ENCODE assay signal across 1 cellular context in the genomic region with DNA sequence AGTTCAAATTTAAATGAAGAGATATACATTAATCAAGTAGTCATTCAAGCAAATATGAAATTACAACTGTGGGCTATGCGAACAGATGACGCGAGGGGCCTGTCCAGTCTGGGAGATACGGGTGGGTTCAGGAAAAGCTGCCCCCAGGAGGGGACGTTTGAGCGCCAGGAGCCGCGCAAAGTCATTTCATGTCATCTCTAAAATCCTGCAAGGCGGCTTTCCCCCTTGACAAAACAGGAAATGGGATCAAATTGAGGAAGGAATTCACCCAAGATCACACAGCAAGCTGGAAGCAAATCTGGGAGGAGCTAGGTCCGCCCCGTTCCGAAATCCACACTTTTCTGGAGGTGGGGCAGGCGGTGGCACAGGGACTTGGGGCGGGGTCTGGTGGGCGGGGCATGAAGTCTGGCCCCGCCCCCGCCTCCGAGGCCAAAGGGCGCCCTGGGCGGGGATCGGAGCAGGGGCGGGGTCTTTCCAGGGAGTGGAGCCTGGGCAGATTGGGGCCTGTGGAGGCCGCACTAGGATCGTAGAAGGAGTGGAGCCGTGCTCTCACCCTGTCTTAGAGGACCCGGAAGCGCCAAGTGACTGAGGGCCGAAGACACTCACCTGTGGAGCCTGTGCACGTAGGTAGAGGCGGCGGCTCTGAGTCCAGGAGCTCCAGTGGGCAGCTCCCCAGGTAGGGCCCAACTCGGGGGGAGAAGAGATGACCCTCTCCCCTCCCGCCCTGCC.
TF ChIP-seq lines count a peak whose summit lies in the region.

A gene with protein sequence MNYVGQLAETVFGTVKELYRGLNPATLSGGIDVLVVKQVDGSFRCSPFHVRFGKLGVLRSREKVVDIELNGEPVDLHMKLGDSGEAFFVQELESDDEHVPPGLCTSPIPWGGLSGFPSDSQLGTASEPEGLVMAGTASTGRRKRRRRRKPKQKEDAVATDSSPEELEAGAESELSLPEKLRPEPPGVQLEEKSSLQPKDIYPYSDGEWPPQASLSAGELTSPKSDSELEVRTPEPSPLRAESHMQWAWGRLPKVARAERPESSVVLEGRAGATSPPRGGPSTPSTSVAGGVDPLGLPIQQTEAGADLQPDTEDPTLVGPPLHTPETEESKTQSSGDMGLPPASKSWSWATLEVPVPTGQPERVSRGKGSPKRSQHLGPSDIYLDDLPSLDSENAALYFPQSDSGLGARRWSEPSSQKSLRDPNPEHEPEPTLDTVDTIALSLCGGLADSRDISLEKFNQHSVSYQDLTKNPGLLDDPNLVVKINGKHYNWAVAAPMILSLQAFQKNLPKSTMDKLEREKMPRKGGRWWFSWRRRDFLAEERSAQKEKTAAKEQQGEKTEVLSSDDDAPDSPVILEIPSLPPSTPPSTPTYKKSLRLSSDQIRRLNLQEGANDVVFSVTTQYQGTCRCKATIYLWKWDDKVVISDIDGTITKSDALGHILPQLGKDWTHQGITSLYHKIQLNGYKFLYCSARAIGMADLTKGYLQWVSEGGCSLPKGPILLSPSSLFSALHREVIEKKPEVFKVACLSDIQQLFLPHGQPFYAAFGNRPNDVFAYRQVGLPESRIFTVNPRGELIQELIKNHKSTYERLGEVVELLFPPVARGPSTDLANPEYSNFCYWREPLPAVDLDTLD (plus strand): TSS at position 495 of the 729 bp plus-strand sequence. CDS start 4,983 bp downstream, outside the sequence.

TF ChIP-seq in HepG2, 621 proteins besides CTCF, POLR2A, EP300 and RAD21 (continued from another document and continues in another):
- TF ChIP-seq, protein P1, sequence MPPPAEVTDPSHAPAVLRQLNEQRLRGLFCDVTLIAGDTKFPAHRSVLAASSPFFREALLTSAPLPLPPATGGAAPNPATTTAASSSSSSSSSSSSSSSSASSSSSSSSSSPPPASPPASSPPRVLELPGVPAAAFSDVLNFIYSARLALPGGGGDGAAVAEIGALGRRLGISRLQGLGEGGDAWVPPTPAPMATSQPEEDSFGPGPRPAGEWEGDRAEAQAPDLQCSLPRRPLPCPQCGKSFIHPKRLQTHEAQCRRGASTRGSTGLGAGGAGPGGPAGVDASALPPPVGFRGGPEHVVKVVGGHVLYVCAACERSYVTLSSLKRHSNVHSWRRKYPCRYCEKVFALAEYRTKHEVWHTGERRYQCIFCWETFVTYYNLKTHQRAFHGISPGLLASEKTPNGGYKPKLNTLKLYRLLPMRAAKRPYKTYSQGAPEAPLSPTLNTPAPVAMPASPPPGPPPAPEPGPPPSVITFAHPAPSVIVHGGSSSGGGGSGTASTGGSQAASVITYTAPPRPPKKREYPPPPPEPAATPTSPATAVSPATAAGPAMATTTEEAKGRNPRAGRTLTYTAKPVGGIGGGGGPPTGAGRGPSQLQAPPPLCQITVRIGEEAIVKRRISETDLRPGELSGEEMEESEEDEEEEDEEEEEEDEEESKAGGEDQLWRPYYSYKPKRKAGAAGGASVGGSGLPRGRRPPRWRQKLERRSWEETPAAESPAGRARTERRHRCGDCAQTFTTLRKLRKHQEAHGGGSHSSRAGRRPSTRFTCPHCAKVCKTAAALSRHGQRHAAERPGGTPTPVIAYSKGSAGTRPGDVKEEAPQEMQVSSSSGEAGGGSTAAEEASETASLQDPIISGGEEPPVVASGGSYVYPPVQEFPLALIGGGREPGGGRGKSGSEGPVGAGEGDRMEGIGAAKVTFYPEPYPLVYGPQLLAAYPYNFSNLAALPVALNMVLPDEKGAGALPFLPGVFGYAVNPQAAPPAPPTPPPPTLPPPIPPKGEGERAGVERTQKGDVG (CRISPR knock-in tag; IDR thresholded peaks at IDR 0.05; ENCODE audit: borderline replicate concordance), result peak; percentile 53; the same call in 1 of the 2 replicates
- TF ChIP-seq MED1 (CRISPR knock-in tag; IDR thresholded peaks at IDR 0.05) (0 out of 2 replicates have a peak, but pooled peaks have one; percentile 11), ZEB1 (IDR thresholded peaks at IDR 0.05; ENCODE audit: insufficient replicate concordance, low read depth) (peak; percentile 80), SIX1 (CRISPR knock-in tag; IDR thresholded peaks at IDR 0.05; ENCODE audit: borderline replicate concordance) (0 out of 2 replicates have a peak, but pooled peaks have one; percentile 0), ATF1 (CRISPR knock-in tag; IDR thresholded peaks at IDR 0.05) (no peak), ZNF501 (CRISPR knock-in tag; IDR thresholded peaks at IDR 0.05) (peak; percentile 93), ZNF776 (CRISPR knock-in tag; IDR thresholded peaks at IDR 0.05) (0 out of 2 replicates have a peak, but pooled peaks have one; percentile 64), HNRNPL (IDR thresholded peaks at IDR 0.05; ENCODE audit: low read depth, low read length) (0 out of 2 replicates have a peak, but pooled peaks have one; percentile 2), TEAD3 (CRISPR knock-in tag; optimal IDR thresholded peaks at IDR 0.05; ENCODE audit: borderline replicate concordance) (no peak), ZKSCAN1 (IDR thresholded peaks at IDR 0.05; ENCODE audit: low read length) (0 out of 2 replicates have a peak, but pooled peaks have one; percentile 1), RNF2 (conservative IDR thresholded peaks at IDR 0.05; ENCODE audit: low read depth) (0 out of 2 replicates have a peak, but pooled peaks have one; percentile 13), THAP11 (CRISPR knock-in tag; IDR thresholded peaks at IDR 0.05) (peak; percentile 55; the same call in 1 of the 2 replicates), ZNF343 (CRISPR knock-in tag; IDR thresholded peaks at IDR 0.05) (peak; percentile 53; the same call in 1 of the 2 replicates), ZSCAN21 (CRISPR knock-in tag; IDR thresholded peaks at IDR 0.05; ENCODE audit: borderline replicate concordance) (no peak), ZNF550 (CRISPR knock-in tag; IDR thresholded peaks at IDR 0.05; ENCODE audit: borderline replicate concordance) (peak; percentile 9; the same call in 1 of the 2 replicates), ZFP90 (CRISPR knock-in tag; IDR thresholded peaks at IDR 0.05; ENCODE audit: borderline replicate concordance) (peak; percentile 66; the same call in 1 of the 2 replicates), TAF1 (CRISPR knock-in tag; IDR thresholded peaks at IDR 0.05) (peak; percentile 72), ZNF652 (CRISPR knock-in tag; IDR thresholded peaks at IDR 0.05; ENCODE audit: borderline replicate concordance, low read depth) (0 out of 2 replicates have a peak, but pooled peaks have one; percentile 23), ZNF570 (CRISPR knock-in tag; IDR thresholded peaks at IDR 0.05; ENCODE audit: borderline replicate concordance) (no peak), ZNF761 (CRISPR knock-in tag; conservative IDR thresholded peaks at IDR 0.05) (peak; percentile 13; the same call in 1 of the 2 replicates), ZNF883 (CRISPR knock-in tag; IDR thresholded peaks at IDR 0.05; ENCODE audit: not compliant biosample characterization) (peak; percentile 24), TOE1 (CRISPR knock-in tag; IDR thresholded peaks at IDR 0.05) (peak; percentile 34), PPARG (CRISPR knock-in tag; conservative IDR thresholded peaks at IDR 0.05) (peak; percentile 1; the same call in 1 of the 2 replicates), NFYB (CRISPR knock-in tag; IDR thresholded peaks at IDR 0.05) (peak; percentile 31; the same call in 1 of the 2 replicates), ZBTB7B (CRISPR knock-in tag; IDR thresholded peaks at IDR 0.05) (no peak), NPAS2 (CRISPR knock-in tag; IDR thresholded peaks at IDR 0.05; ENCODE audit: borderline replicate concordance) (no peak), CENPX (CRISPR knock-in tag; IDR thresholded peaks at IDR 0.05) (no peak), AHR (CRISPR knock-in tag; IDR thresholded peaks at IDR 0.05) (0 out of 2 replicates have a peak, but pooled peaks have one; percentile 29), ZZZ3 (CRISPR knock-in tag; IDR thresholded peaks at IDR 0.05; ENCODE audit: borderline replicate concordance) (0 out of 2 replicates have a peak, but pooled peaks have one; percentile 53), NFIB (CRISPR knock-in tag; IDR thresholded peaks at IDR 0.05; ENCODE audit: borderline replicate concordance) (no peak), MEIS1 (CRISPR knock-in tag; IDR thresholded peaks at IDR 0.05; ENCODE audit: borderline replicate concordance) (no peak; the same call in 1 of the 2 replicates), ZFP36L1 (CRISPR knock-in tag; IDR thresholded peaks at IDR 0.05) (0 out of 2 replicates have a peak, but pooled peaks have one; percentile 27), ZFX (CRISPR knock-in tag; IDR thresholded peaks at IDR 0.05; ENCODE audit: low read depth) (peak; percentile 98), YEATS2 (CRISPR knock-in tag; IDR thresholded peaks at IDR 0.05; ENCODE audit: borderline replicate concordance) (peak; percentile 76), ZNF768 (CRISPR knock-in tag; IDR thresholded peaks at IDR 0.05) (peak; percentile 23; the same call in 1 of the 2 replicates), MYC (CRISPR knock-in tag; IDR thresholded peaks at IDR 0.05; ENCODE audit: borderline replicate concordance) (peak; percentile 72; the same call in 1 of the 2 replicates), NR2F2 (IDR thresholded peaks at IDR 0.05; ENCODE audit: borderline replicate concordance, low read depth) (no peak), HNRNPK (IDR thresholded peaks at IDR 0.05; ENCODE audit: low read depth, low read length, poor library complexity, severe bottlenecking) (no peak), ZNF33A (CRISPR knock-in tag; IDR thresholded peaks at IDR 0.05; ENCODE audit: borderline replicate concordance) (no peak)
- TF ChIP-seq, protein P2, sequence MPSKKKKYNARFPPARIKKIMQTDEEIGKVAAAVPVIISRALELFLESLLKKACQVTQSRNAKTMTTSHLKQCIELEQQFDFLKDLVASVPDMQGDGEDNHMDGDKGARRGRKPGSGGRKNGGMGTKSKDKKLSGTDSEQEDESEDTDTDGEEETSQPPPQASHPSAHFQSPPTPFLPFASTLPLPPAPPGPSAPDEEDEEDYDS (CRISPR knock-in tag; IDR thresholded peaks at IDR 0.05), result peak; percentile 80
- TF ChIP-seq, protein P3, sequence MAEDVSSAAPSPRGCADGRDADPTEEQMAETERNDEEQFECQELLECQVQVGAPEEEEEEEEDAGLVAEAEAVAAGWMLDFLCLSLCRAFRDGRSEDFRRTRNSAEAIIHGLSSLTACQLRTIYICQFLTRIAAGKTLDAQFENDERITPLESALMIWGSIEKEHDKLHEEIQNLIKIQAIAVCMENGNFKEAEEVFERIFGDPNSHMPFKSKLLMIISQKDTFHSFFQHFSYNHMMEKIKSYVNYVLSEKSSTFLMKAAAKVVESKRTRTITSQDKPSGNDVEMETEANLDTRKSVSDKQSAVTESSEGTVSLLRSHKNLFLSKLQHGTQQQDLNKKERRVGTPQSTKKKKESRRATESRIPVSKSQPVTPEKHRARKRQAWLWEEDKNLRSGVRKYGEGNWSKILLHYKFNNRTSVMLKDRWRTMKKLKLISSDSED (CRISPR knock-in tag; IDR thresholded peaks at IDR 0.05), result no peak
- TF ChIP-seq, protein P4, sequence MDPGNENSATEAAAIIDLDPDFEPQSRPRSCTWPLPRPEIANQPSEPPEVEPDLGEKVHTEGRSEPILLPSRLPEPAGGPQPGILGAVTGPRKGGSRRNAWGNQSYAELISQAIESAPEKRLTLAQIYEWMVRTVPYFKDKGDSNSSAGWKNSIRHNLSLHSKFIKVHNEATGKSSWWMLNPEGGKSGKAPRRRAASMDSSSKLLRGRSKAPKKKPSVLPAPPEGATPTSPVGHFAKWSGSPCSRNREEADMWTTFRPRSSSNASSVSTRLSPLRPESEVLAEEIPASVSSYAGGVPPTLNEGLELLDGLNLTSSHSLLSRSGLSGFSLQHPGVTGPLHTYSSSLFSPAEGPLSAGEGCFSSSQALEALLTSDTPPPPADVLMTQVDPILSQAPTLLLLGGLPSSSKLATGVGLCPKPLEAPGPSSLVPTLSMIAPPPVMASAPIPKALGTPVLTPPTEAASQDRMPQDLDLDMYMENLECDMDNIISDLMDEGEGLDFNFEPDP (CRISPR knock-in tag; conservative IDR thresholded peaks at IDR 0.05), result no peak
- TF ChIP-seq, protein P5, sequence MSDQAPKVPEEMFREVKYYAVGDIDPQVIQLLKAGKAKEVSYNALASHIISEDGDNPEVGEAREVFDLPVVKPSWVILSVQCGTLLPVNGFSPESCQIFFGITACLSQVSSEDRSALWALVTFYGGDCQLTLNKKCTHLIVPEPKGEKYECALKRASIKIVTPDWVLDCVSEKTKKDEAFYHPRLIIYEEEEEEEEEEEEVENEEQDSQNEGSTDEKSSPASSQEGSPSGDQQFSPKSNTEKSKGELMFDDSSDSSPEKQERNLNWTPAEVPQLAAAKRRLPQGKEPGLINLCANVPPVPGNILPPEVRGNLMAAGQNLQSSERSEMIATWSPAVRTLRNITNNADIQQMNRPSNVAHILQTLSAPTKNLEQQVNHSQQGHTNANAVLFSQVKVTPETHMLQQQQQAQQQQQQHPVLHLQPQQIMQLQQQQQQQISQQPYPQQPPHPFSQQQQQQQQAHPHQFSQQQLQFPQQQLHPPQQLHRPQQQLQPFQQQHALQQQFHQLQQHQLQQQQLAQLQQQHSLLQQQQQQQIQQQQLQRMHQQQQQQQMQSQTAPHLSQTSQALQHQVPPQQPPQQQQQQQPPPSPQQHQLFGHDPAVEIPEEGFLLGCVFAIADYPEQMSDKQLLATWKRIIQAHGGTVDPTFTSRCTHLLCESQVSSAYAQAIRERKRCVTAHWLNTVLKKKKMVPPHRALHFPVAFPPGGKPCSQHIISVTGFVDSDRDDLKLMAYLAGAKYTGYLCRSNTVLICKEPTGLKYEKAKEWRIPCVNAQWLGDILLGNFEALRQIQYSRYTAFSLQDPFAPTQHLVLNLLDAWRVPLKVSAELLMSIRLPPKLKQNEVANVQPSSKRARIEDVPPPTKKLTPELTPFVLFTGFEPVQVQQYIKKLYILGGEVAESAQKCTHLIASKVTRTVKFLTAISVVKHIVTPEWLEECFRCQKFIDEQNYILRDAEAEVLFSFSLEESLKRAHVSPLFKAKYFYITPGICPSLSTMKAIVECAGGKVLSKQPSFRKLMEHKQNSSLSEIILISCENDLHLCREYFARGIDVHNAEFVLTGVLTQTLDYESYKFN (CRISPR knock-in tag; conservative IDR thresholded peaks at IDR 0.05), result peak; percentile 51
- TF ChIP-seq, protein P6, sequence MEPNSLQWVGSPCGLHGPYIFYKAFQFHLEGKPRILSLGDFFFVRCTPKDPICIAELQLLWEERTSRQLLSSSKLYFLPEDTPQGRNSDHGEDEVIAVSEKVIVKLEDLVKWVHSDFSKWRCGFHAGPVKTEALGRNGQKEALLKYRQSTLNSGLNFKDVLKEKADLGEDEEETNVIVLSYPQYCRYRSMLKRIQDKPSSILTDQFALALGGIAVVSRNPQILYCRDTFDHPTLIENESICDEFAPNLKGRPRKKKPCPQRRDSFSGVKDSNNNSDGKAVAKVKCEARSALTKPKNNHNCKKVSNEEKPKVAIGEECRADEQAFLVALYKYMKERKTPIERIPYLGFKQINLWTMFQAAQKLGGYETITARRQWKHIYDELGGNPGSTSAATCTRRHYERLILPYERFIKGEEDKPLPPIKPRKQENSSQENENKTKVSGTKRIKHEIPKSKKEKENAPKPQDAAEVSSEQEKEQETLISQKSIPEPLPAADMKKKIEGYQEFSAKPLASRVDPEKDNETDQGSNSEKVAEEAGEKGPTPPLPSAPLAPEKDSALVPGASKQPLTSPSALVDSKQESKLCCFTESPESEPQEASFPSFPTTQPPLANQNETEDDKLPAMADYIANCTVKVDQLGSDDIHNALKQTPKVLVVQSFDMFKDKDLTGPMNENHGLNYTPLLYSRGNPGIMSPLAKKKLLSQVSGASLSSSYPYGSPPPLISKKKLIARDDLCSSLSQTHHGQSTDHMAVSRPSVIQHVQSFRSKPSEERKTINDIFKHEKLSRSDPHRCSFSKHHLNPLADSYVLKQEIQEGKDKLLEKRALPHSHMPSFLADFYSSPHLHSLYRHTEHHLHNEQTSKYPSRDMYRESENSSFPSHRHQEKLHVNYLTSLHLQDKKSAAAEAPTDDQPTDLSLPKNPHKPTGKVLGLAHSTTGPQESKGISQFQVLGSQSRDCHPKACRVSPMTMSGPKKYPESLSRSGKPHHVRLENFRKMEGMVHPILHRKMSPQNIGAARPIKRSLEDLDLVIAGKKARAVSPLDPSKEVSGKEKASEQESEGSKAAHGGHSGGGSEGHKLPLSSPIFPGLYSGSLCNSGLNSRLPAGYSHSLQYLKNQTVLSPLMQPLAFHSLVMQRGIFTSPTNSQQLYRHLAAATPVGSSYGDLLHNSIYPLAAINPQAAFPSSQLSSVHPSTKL (CRISPR knock-in tag; IDR thresholded peaks at IDR 0.05), result peak; percentile 64
